21 cellular contexts compared by ENCODE assay signal in the genomic region with DNA sequence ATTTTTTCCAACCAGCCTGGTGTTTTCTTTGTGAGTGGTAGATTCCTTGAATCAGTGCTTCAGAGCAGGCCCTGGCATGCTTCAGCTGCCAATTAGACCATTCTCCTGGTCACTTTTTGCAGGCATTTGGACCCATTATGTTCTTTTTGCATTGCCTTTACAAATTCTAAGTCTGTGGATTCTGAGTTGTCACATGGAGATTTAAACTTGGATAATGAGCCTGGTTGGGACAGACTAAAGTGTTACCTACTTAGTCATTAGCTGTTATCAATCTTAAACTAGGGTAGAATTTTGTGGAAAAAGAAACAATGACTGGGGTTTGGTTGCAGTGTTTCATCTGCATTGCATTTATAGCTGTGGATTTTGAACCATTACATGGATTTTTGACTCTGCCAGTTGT.
"Had no signal": no experiment of that assay in that cellular context is flagged by ENCODE, and none has a peak within 500 bp of the region (broad histone marks: within the 10 kb centered on the region; RNA-seq: fewer than 3 reads in every experiment).

No MANE protein-coding gene starts in this region.

- H3K27ac ChIP-seq: brain microvascular endothelial cell, coronary artery, upper lobe of right lung had no signal

- H3K4me1 ChIP-seq: upper lobe of right lung had no signal

- H3K4me1 Mint-ChIP-seq: activated CD4-positive, alpha-beta memory T cell treated with anti-CD3 and anti-CD28 coated beads, Interleukin-2, amount 10 ng/mL, durations not matched to agents 7 days and 5 days; activated CD8-positive, alpha-beta memory T cell treated with anti-CD3 and anti-CD28 coated beads, Interleukin-2, amount 10 ng/mL, durations not matched to agents 7 days and 5 days; activated naive CD8-positive, alpha-beta T cell treated with anti-CD3 and anti-CD28 coated beads for 36 hours; activated T-helper 17 cell treated with anti-CD3 and anti-CD28 coated beads, Interleukin-2, amount 50 U/mL, for 72 hours had no signal

- H3K36me3 Mint-ChIP-seq: activated CD8-positive, alpha-beta memory T cell treated with anti-CD3 and anti-CD28 coated beads, Interleukin-2, amount 10 ng/mL, durations not matched to agents 7 days and 5 days; activated naive CD8-positive, alpha-beta T cell treated with anti-CD3 and anti-CD28 coated beads for 36 hours had no signal

- H3K27me3 ChIP-seq: brain microvascular endothelial cell, upper lobe of right lung had no signal

- DNase-seq: activated CD4-positive, alpha-beta memory T cell treated with anti-CD3 and anti-CD28 coated beads, Interleukin-2, amount 10 ng/mL, durations not matched to agents 7 days and 5 days; activated CD4-positive, alpha-beta T cell treated with anti-CD3 and anti-CD28 coated beads for 48 hours; activated CD4-positive, CD25-positive, alpha-beta regulatory T cell; activated CD8-positive, alpha-beta memory T cell treated with anti-CD3 and anti-CD28 coated beads, Interleukin-2, amount 10 ng/mL, durations not matched to agents 7 days and 5 days; activated naive CD4-positive, alpha-beta T cell; activated naive CD8-positive, alpha-beta T cell treated with anti-CD3 and anti-CD28 coated beads for 36 hours; brain microvascular endothelial cell; effector CD8-positive, alpha-beta T cell; head of caudate nucleus; left ventricle myocardium superior; mesenchymal stem cell; stimulated activated CD4-positive, alpha-beta T cell treated with anti-CD3 and anti-CD28 coated beads, Interleukin-12 subunit alpha, Interleukin-12 subunit beta, amount 100 ng/mL, for 4 hours; stimulated activated CD4-positive, alpha-beta T cell treated with anti-CD3 and anti-CD28 coated beads, Interleukin-1b, Interleukin-23, amount 100 ng/mL, for 48 hours; stimulated activated CD8-positive, alpha-beta memory T cell treated with anti-CD3 and anti-CD28 coated beads, Interleukin-4, amount 100 ng/mL, for 48 hours; stimulated activated naive CD4-positive, alpha-beta T cell; SW 1271; T-helper 2 cell; upper lobe of right lung had no signal

- H3K27ac Mint-ChIP-seq: activated CD4-positive, alpha-beta memory T cell treated with anti-CD3 and anti-CD28 coated beads, Interleukin-2, amount 10 ng/mL, durations not matched to agents 7 days and 5 days; activated CD8-positive, alpha-beta memory T cell treated with anti-CD3 and anti-CD28 coated beads, Interleukin-2, amount 10 ng/mL, durations not matched to agents 7 days and 5 days; activated naive CD8-positive, alpha-beta T cell treated with anti-CD3 and anti-CD28 coated beads for 36 hours; activated T-helper 17 cell treated with anti-CD3 and anti-CD28 coated beads, Interleukin-2, amount 50 U/mL, for 72 hours had no signal

- H3K9me3 Mint-ChIP-seq: activated CD4-positive, alpha-beta memory T cell treated with anti-CD3 and anti-CD28 coated beads, Interleukin-2, amount 10 ng/mL, durations not matched to agents 7 days and 5 days; activated naive CD8-positive, alpha-beta T cell treated with anti-CD3 and anti-CD28 coated beads for 36 hours; activated T-helper 17 cell treated with anti-CD3 and anti-CD28 coated beads, Interleukin-2, amount 50 U/mL, for 72 hours; nephron had no signal

- H3K36me3 ChIP-seq: brain microvascular endothelial cell, upper lobe of right lung had no signal

- H3K4me3 Mint-ChIP-seq: activated CD4-positive, alpha-beta memory T cell treated with anti-CD3 and anti-CD28 coated beads, Interleukin-2, amount 10 ng/mL, durations not matched to agents 7 days and 5 days; activated CD8-positive, alpha-beta memory T cell treated with anti-CD3 and anti-CD28 coated beads, Interleukin-2, amount 10 ng/mL, durations not matched to agents 7 days and 5 days; activated naive CD8-positive, alpha-beta T cell treated with anti-CD3 and anti-CD28 coated beads for 36 hours; activated T-helper 17 cell treated with anti-CD3 and anti-CD28 coated beads, Interleukin-2, amount 50 U/mL, for 72 hours; nephron had no signal

- H3K4me3 ChIP-seq: coronary artery, upper lobe of right lung had no signal

- H3K9me3 ChIP-seq: upper lobe of right lung had no signal
